In the genomic region with DNA sequence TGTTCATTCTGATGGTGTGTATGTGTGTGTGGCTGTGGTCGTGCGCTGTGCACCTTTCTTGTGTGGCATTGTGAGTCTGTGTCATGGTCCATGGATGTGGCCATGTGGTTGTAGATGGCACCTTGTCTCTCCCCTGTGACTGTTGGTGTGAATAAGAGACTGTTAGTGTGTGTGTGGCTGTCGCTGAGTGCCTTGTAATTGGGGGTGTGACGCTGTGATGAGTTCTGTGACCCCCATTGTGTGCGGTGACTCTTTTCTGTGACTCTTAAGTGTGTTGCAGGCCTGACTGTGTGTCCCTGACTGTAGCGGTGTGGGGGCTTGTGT, we compare ENCODE assay signal across 9 cellular contexts. TPM values are rescaled to one million over a fixed set of nuclear protein-coding genes. Genes with fewer than 3 reads are reported as not detected.
DNase-seq lines count a peak whose midpoint lies in the region; ATAC-seq, FAIRE-seq and TF ChIP-seq lines count a peak whose summit lies in the region.
"Had no signal": no experiment of that assay in that cellular context is flagged by ENCODE, and none has a peak within 500 bp of the region (broad histone marks: within the 10 kb centered on the region; RNA-seq: fewer than 3 reads in every experiment).

No MANE protein-coding gene starts in this region.

- no peak for TF ChIP-seq EP300 in HepG2 (IDR thresholded peaks at IDR 0.05; ENCODE audit: low read depth in 2 of 2, low read length in 2 of 2)
- no peak for TF ChIP-seq EP300 in HepG2 (CRISPR knock-in tag; IDR thresholded peaks at IDR 0.05; ENCODE audit: borderline replicate concordance)

- H3K9me3 ChIP-seq in HepG2 (ENCODE audit: low read length) (no peaks in the 10 kb centered on the region), small intestine (ENCODE audit: control insufficient read depth, low read depth) (no peaks in the 10 kb centered on the region)

- H3K36me3 ChIP-seq in HepG2 (replicated peaks in 1 of 2; ENCODE audit: control insufficient read depth in 1 of 2, insufficient read depth in 2 of 2, low read length in 2 of 2) (no peaks in the 10 kb centered on the region), small intestine (ENCODE audit: control insufficient read depth in 2 of 2, insufficient read depth in 2 of 2, low read length in 2 of 2) (no peaks in the 10 kb centered on the region)

- no peak for TF ChIP-seq RAD21 in HepG2 (CRISPR knock-in tag; IDR thresholded peaks at IDR 0.05)

- no peaks in the 10 kb centered on the region for H4K20me1 ChIP-seq in HepG2 (ENCODE audit: insufficient read depth, low read length)

- H3K9ac ChIP-seq in HepG2 (ENCODE audit: insufficient read depth, low read depth, low read length) = peak overlapping the region; percentile 60; the same call in 1 of the 2 replicates

- H3K4me1 Mint-ChIP-seq in activated CD4-positive, alpha-beta T cell treated with anti-CD3 and anti-CD28 coated beads for 36 hours = peaks cover 7% of the 10 kb centered on the region

- H3K36me3 Mint-ChIP-seq in activated CD4-positive, alpha-beta T cell treated with anti-CD3 and anti-CD28 coated beads for 36 hours (ENCODE audit: low read depth) = no peaks in the 10 kb centered on the region

- POLR2A ChIA-PET in activated CD4-positive, alpha-beta T cell treated with anti-CD3 and anti-CD28 coated beads for 36 hours (lab: Charles Lee) = no interaction called here
- POLR2A ChIA-PET in HepG2 (lab: Yijun Ruan, JAX) = no interaction called here

- intact Hi-C loops in activated CD4-positive, alpha-beta T cell treated with anti-CD3 and anti-CD28 coated beads for 36 hours (cut with DNase I, micrococcal nuclease) = no loop called here
- intact Hi-C loops in HepG2 (cut with micrococcal nuclease; ENCODE audit: unreplicated experiment) = no loop called here

- no peak for DNase-seq in activated CD4-positive, alpha-beta T cell treated with anti-CD3 and anti-CD28 coated beads for 36 hours
- DNase-seq in activated CD4-positive, alpha-beta T cell treated with anti-CD3 and anti-CD28 coated beads, Interleukin-2, amount 50 U/mL, for 1 hour = no peak
- no peak for DNase-seq in HepG2 (ENCODE audit: low spot score)
- DNase-seq in substantia nigra (lab: John Stamatoyannopoulos, UW) = no peak
- no peak for DNase-seq in MV-4-11 (lab: John Stamatoyannopoulos, UW)
- DNase-seq in small intestine = no peak
- DNase-seq: AML-193 had no signal

- peaks cover 10% of the 10 kb centered on the region for H3K4me1 ChIP-seq in HepG2 (ENCODE audit: insufficient read depth, low read length)
- H3K4me1 ChIP-seq in small intestine (ENCODE audit: control insufficient read depth in 2 of 2, insufficient read depth in 1 of 2, low read depth in 1 of 2, low read length in 1 of 2) = no peaks in the 10 kb centered on the region

- WGBS in HepG2 (ENCODE audit: low lambda C conversion rate) = 87% methylated on average over 4 of the region's 6 CpGs
- WGBS in small intestine, 3 donors = 86 to 92% (median 87%) methylated on average over 6 of the region's 6 CpGs

- peak overlapping the region; percentile 56 for H3K27ac ChIP-seq in angular gyrus (ENCODE audit: low read depth, low read length)
- no peak overlapping the region for H3K27ac ChIP-seq in HepG2 (ENCODE audit: extremely low read length, insufficient read depth, low read length)
- H3K27ac ChIP-seq in substantia nigra (ENCODE audit: low read depth, low read length, poor library complexity, severe bottlenecking) = peak overlapping the region; percentile 44
- no peak overlapping the region for H3K27ac ChIP-seq in small intestine (ENCODE audit: low read depth in 1 of 2, low read length in 1 of 2)

- H3K4me3 Mint-ChIP-seq in activated CD4-positive, alpha-beta T cell treated with anti-CD3 and anti-CD28 coated beads for 36 hours = peak overlapping the region; percentile 43

- H3K4me3 ChIP-seq in HepG2 (replicated peaks in 1 of 3; ENCODE audit: insufficient read depth in 1 of 3, low read depth in 2 of 3, low read length in 3 of 3) (peak overlapping the region; percentile 54 to 69 (median 66); a peak in 4 of 6 replicates), small intestine (ENCODE audit: low read depth in 1 of 2, low read length in 2 of 2) (peak overlapping the region in 1 of 2 donors; percentile 34)

- peak overlapping the region; percentile 78 for H3K4me2 ChIP-seq in HepG2 (ENCODE audit: low read depth, low read length)

- no TSS peak for BruUV-seq in HepG2 (replicated peaks; lab: Mats Ljungman, UMichigan)

- in situ Hi-C loops in HepG2 (cut with HindIII; ENCODE audit: extremely low pct_ligation_motif_present, low pct_unique_long_range_greater_than_20kb) = no loop called here

- H3K9me3 Mint-ChIP-seq in activated CD4-positive, alpha-beta T cell treated with anti-CD3 and anti-CD28 coated beads for 36 hours (ENCODE audit: low read depth) = no peaks in the 10 kb centered on the region

- CTCF ChIA-PET in activated CD4-positive, alpha-beta T cell treated with anti-CD3 and anti-CD28 coated beads for 36 hours (lab: Charles Lee) = no interaction called here
- CTCF ChIA-PET in HepG2 (lab: Yijun Ruan, JAX; ENCODE audit: low intra/inter-chr PET ratio, low total read pairs) = no interaction called here

- peak; percentile 10 for ATAC-seq in activated CD4-positive, alpha-beta T cell treated with anti-CD3 and anti-CD28 coated beads for 36 hours
- ATAC-seq in HepG2 (no peak), HG03196 (IDR thresholded peaks at IDR 0.05; ENCODE audit: unreplicated experiment) (no peak)

- no peak for TF ChIP-seq CTCF in HepG2 (CRISPR knock-in tag; IDR thresholded peaks at IDR 0.05)

- no peak for TF ChIP-seq POLR2A in HepG2 (IDR thresholded peaks at IDR 0.05; ENCODE audit: insufficient read depth in 1 of 2, low read depth in 2 of 2, low read length in 2 of 2)

- no peak overlapping the region for H2AFZ ChIP-seq in HepG2 (ENCODE audit: low read length)

- H3K27me3 ChIP-seq in HepG2 (ENCODE audit: control insufficient read depth in 1 of 2, insufficient read depth in 2 of 2, low read length in 2 of 2) = no peaks in the 10 kb centered on the region
- no peaks in the 10 kb centered on the region for H3K27me3 ChIP-seq in small intestine (ENCODE audit: control insufficient read depth in 2 of 2, insufficient read depth in 2 of 2, low read length in 2 of 2)

- FAIRE-seq in HepG2 (lab: Jason Lieb, UNC) (no peak), small intestine (lab: Jason Lieb, UNC) (no peak)

- H3K79me2 ChIP-seq in HepG2 (ENCODE audit: insufficient read depth, low read length) = no peaks in the 10 kb centered on the region

- H3K27ac Mint-ChIP-seq in activated CD4-positive, alpha-beta T cell treated with anti-CD3 and anti-CD28 coated beads for 36 hours = peak overlapping the region; percentile 23

- H3K27me3 Mint-ChIP-seq in activated CD4-positive, alpha-beta T cell treated with anti-CD3 and anti-CD28 coated beads for 36 hours = peaks cover 13% of the 10 kb centered on the region

RNA-seq across cellular contexts. Expression of a gene that starts 0.8 kb away (rescaled TPM):
- total RNA-seq in activated CD4-positive, alpha-beta T cell treated with anti-CD3 and anti-CD28 coated beads for 36 hours = 1 to 10 TPM; 2.1 to 2.2 TPM
- 0.77 and 1.5 TPM in 2 replicates for total RNA-seq in HepG2 (2016; rRNA removed; fragmentation: Illumina TruSeq; extraction: Trizol)
- total RNA-seq in HepG2 (2016; cell fraction: cytosol; rRNA removed; fragmentation: Illumina TruSeq; extraction: Trizol; ENCODE audit: low read depth) = 1.2 and 1.3 TPM in 2 replicates
- total RNA-seq in HepG2 (2016; cell fraction: insoluble cytoplasmic fraction; rRNA removed; fragmentation: Illumina TruSeq; extraction: Trizol) = 0.70 and 1.3 TPM in 2 replicates
- total RNA-seq in HepG2 (2016; cell fraction: membrane; rRNA removed; fragmentation: Illumina TruSeq; extraction: Trizol) = 1.9 and 3.1 TPM in 2 replicates
- 1.1 and 1.8 TPM in 2 replicates for total RNA-seq in HepG2 (2016; cell fraction: nucleus; rRNA removed; fragmentation: Illumina TruSeq; extraction: Trizol)
- 2.1 and 4.2 TPM in 2 replicates for polyA plus RNA-seq in HepG2 (2011; rRNA removed)
- 1.9 and 2.5 TPM in 2 replicates for polyA plus RNA-seq in HepG2 (2011; cell fraction: cytosol; rRNA removed)
- 17.0 and 17.4 TPM in 2 replicates for polyA plus RNA-seq in HepG2 (2011; cell fraction: nucleus; rRNA removed)
- 3.2 and 4.3 TPM in 2 replicates for polyA plus RNA-seq in HepG2 (2012)
- 2.2 and 3.3 TPM in 2 replicates for polyA plus RNA-seq in HepG2 (2016; cell fraction: cytosol; fragmentation: Illumina TruSeq; extraction: Trizol; ENCODE audit: low read depth)
- polyA plus RNA-seq in HepG2 (2016; cell fraction: insoluble cytoplasmic fraction; fragmentation: Illumina TruSeq; extraction: Trizol; ENCODE audit: low read depth) = 1.3 and 2.2 TPM in 2 replicates
- 4.4 and 5.3 TPM in 2 replicates for polyA plus RNA-seq in HepG2 (2016; cell fraction: membrane; fragmentation: Illumina TruSeq; extraction: Trizol; ENCODE audit: low read depth)
- 3.3 and 4.8 TPM in 2 replicates for polyA plus RNA-seq in HepG2 (2016; cell fraction: nucleus; fragmentation: Illumina TruSeq; extraction: Trizol; ENCODE audit: insufficient read depth, low read depth)
- 7.2 and 7.3 TPM in 2 replicates for polyA minus RNA-seq in HepG2 (2011; rRNA and poly(A)+ RNA removed; ENCODE audit: low replicate concordance)
- polyA minus RNA-seq in HepG2 (2011; cell fraction: cytosol; rRNA and poly(A)+ RNA removed) = 1.3 and 2.5 TPM in 2 replicates
- polyA minus RNA-seq in HepG2 (2011; cell fraction: nucleus; rRNA and poly(A)+ RNA removed) = 2.8 and 4.7 TPM in 2 replicates
- 1 to 10 TPM; 3.1 to 9.7 (median 3.5) TPM for polyA plus RNA-seq in small intestine

RNA-seq across cellular contexts. Expression of a gene that starts 9.7 kb away (rescaled TPM):
- total RNA-seq in activated CD4-positive, alpha-beta T cell treated with anti-CD3 and anti-CD28 coated beads for 36 hours = 10 to 100 TPM; 15.3 to 18.0 TPM
- 1.2 and 1.7 TPM in 2 replicates for total RNA-seq in HepG2 (2016; rRNA removed; fragmentation: Illumina TruSeq; extraction: Trizol)
- total RNA-seq in HepG2 (2016; cell fraction: cytosol; rRNA removed; fragmentation: Illumina TruSeq; extraction: Trizol; ENCODE audit: low read depth) = 0.81 and 0.88 TPM in 2 replicates
- 0.82 and 1.3 TPM in 2 replicates for total RNA-seq in HepG2 (2016; cell fraction: insoluble cytoplasmic fraction; rRNA removed; fragmentation: Illumina TruSeq; extraction: Trizol)
- total RNA-seq in HepG2 (2016; cell fraction: membrane; rRNA removed; fragmentation: Illumina TruSeq; extraction: Trizol) = 1.4 and 1.9 TPM in 2 replicates
- total RNA-seq in HepG2 (2016; cell fraction: nucleus; rRNA removed; fragmentation: Illumina TruSeq; extraction: Trizol) = 2.7 and 4.7 TPM in 2 replicates
- polyA plus RNA-seq in HepG2 (2011; rRNA removed) (6.3 and 9.1 TPM in 2 replicates), small intestine (10 to 100 TPM; 24.1 to 70.4 (median 58.1) TPM)
- 2.8 and 3.3 TPM in 2 replicates for polyA plus RNA-seq in HepG2 (2011; cell fraction: cytosol; rRNA removed)
- polyA plus RNA-seq in HepG2 (2011; cell fraction: nucleus; rRNA removed) = 44.4 and 50.4 TPM in 2 replicates
- 4.5 and 6.5 TPM in 2 replicates for polyA plus RNA-seq in HepG2 (2012)
- polyA plus RNA-seq in HepG2 (2016; cell fraction: cytosol; fragmentation: Illumina TruSeq; extraction: Trizol; ENCODE audit: low read depth) = 1.7 and 2.1 TPM in 2 replicates
- polyA plus RNA-seq in HepG2 (2016; cell fraction: insoluble cytoplasmic fraction; fragmentation: Illumina TruSeq; extraction: Trizol; ENCODE audit: low read depth) = 2.2 TPM in 2 replicates
- polyA plus RNA-seq in HepG2 (2016; cell fraction: membrane; fragmentation: Illumina TruSeq; extraction: Trizol; ENCODE audit: low read depth) = 1.5 and 2.1 TPM in 2 replicates
- polyA plus RNA-seq in HepG2 (2016; cell fraction: nucleus; fragmentation: Illumina TruSeq; extraction: Trizol; ENCODE audit: insufficient read depth, low read depth) = 8.6 and 11.0 TPM in 2 replicates
- polyA minus RNA-seq in HepG2 (2011; rRNA and poly(A)+ RNA removed; ENCODE audit: low replicate concordance) = 2.6 and 3.3 TPM in 2 replicates
- 0.97 TPM in 1 of 2 replicates, not detected in the other for polyA minus RNA-seq in HepG2 (2011; cell fraction: cytosol; rRNA and poly(A)+ RNA removed)
- 7.0 and 7.8 TPM in 2 replicates for polyA minus RNA-seq in HepG2 (2011; cell fraction: nucleus; rRNA and poly(A)+ RNA removed)

RNA-seq across cellular contexts. Expression of a gene that starts 10.0 kb away (rescaled TPM):
- 10 to 100 TPM; 28.0 to 32.6 TPM for total RNA-seq in activated CD4-positive, alpha-beta T cell treated with anti-CD3 and anti-CD28 coated beads for 36 hours
- total RNA-seq in HepG2 (2016; rRNA removed; fragmentation: Illumina TruSeq; extraction: Trizol) = 22.8 and 45.5 TPM in 2 replicates
- total RNA-seq in HepG2 (2016; cell fraction: cytosol; rRNA removed; fragmentation: Illumina TruSeq; extraction: Trizol; ENCODE audit: low read depth) = 23.9 and 36.8 TPM in 2 replicates
- total RNA-seq in HepG2 (2016; cell fraction: insoluble cytoplasmic fraction; rRNA removed; fragmentation: Illumina TruSeq; extraction: Trizol) = 26.6 and 43.5 TPM in 2 replicates
- 20.5 and 27.0 TPM in 2 replicates for total RNA-seq in HepG2 (2016; cell fraction: membrane; rRNA removed; fragmentation: Illumina TruSeq; extraction: Trizol)
- 40.9 and 45.4 TPM in 2 replicates for total RNA-seq in HepG2 (2016; cell fraction: nucleus; rRNA removed; fragmentation: Illumina TruSeq; extraction: Trizol)
- polyA plus RNA-seq in HepG2 (2011; rRNA removed) (98.7 and 119 TPM in 2 replicates), small intestine (100 to 1,000 TPM in 1 of 3 donors, 10 to 100 TPM in 2; 39.8 to 127 (median 74.8) TPM)
- 206 and 218 TPM in 2 replicates for polyA plus RNA-seq in HepG2 (2011; cell fraction: cytosol; rRNA removed)
- 131 and 158 TPM in 2 replicates for polyA plus RNA-seq in HepG2 (2011; cell fraction: nucleus; rRNA removed)
- 57.4 and 59.1 TPM in 2 replicates for polyA plus RNA-seq in HepG2 (2012)
- 31.8 and 38.8 TPM in 2 replicates for polyA plus RNA-seq in HepG2 (2016; cell fraction: cytosol; fragmentation: Illumina TruSeq; extraction: Trizol; ENCODE audit: low read depth)
- polyA plus RNA-seq in HepG2 (2016; cell fraction: insoluble cytoplasmic fraction; fragmentation: Illumina TruSeq; extraction: Trizol; ENCODE audit: low read depth) = 33.6 and 35.9 TPM in 2 replicates
- 24.0 and 30.5 TPM in 2 replicates for polyA plus RNA-seq in HepG2 (2016; cell fraction: membrane; fragmentation: Illumina TruSeq; extraction: Trizol; ENCODE audit: low read depth)
- 71.8 and 88.8 TPM in 2 replicates for polyA plus RNA-seq in HepG2 (2016; cell fraction: nucleus; fragmentation: Illumina TruSeq; extraction: Trizol; ENCODE audit: insufficient read depth, low read depth)
- 48.8 and 93.8 TPM in 2 replicates for polyA minus RNA-seq in HepG2 (2011; rRNA and poly(A)+ RNA removed; ENCODE audit: low replicate concordance)
- 25.0 and 36.6 TPM in 2 replicates for polyA minus RNA-seq in HepG2 (2011; cell fraction: cytosol; rRNA and poly(A)+ RNA removed)
- 8.2 and 12.7 TPM in 2 replicates for polyA minus RNA-seq in HepG2 (2011; cell fraction: nucleus; rRNA and poly(A)+ RNA removed)

RNA-seq across cellular contexts. Expression of a gene that starts 16.6 kb away (rescaled TPM):
- 1 to 10 TPM; 7.5 to 8.9 TPM for total RNA-seq in activated CD4-positive, alpha-beta T cell treated with anti-CD3 and anti-CD28 coated beads for 36 hours
- 2.0 and 3.3 TPM in 2 replicates for total RNA-seq in HepG2 (2016; rRNA removed; fragmentation: Illumina TruSeq; extraction: Trizol)
- 0.26 and 0.40 TPM in 2 replicates for total RNA-seq in HepG2 (2016; cell fraction: cytosol; rRNA removed; fragmentation: Illumina TruSeq; extraction: Trizol; ENCODE audit: low read depth)
- total RNA-seq in HepG2 (2016; cell fraction: insoluble cytoplasmic fraction; rRNA removed; fragmentation: Illumina TruSeq; extraction: Trizol) = 1.9 and 2.7 TPM in 2 replicates
- 1.9 and 2.1 TPM in 2 replicates for total RNA-seq in HepG2 (2016; cell fraction: membrane; rRNA removed; fragmentation: Illumina TruSeq; extraction: Trizol)
- total RNA-seq in HepG2 (2016; cell fraction: nucleus; rRNA removed; fragmentation: Illumina TruSeq; extraction: Trizol) = 1.5 and 1.8 TPM in 2 replicates
- polyA plus RNA-seq in HepG2 (2011; rRNA removed) (16.1 and 19.9 TPM in 2 replicates), small intestine (10 to 100 TPM in 1 of 3 donors, 1 to 10 TPM in 2; 3.6 to 14.2 (median 4.3) TPM)
- 12.0 and 13.8 TPM in 2 replicates for polyA plus RNA-seq in HepG2 (2011; cell fraction: cytosol; rRNA removed)
- 7.5 and 9.8 TPM in 2 replicates for polyA plus RNA-seq in HepG2 (2011; cell fraction: nucleus; rRNA removed)
- 2.1 TPM in 2 replicates for polyA plus RNA-seq in HepG2 (2012)
- 0.28 and 0.29 TPM in 2 replicates for polyA plus RNA-seq in HepG2 (2016; cell fraction: cytosol; fragmentation: Illumina TruSeq; extraction: Trizol; ENCODE audit: low read depth)
- 3.1 and 3.9 TPM in 2 replicates for polyA plus RNA-seq in HepG2 (2016; cell fraction: insoluble cytoplasmic fraction; fragmentation: Illumina TruSeq; extraction: Trizol; ENCODE audit: low read depth)
- polyA plus RNA-seq in HepG2 (2016; cell fraction: membrane; fragmentation: Illumina TruSeq; extraction: Trizol; ENCODE audit: low read depth) = 0.98 and 1.6 TPM in 2 replicates
- polyA plus RNA-seq in HepG2 (2016; cell fraction: nucleus; fragmentation: Illumina TruSeq; extraction: Trizol; ENCODE audit: insufficient read depth, low read depth) = 2.7 and 3.4 TPM in 2 replicates
- polyA minus RNA-seq in HepG2 (2011; rRNA and poly(A)+ RNA removed; ENCODE audit: low replicate concordance) = 91.8 and 118 TPM in 2 replicates
- polyA minus RNA-seq in HepG2 (2011; cell fraction: cytosol; rRNA and poly(A)+ RNA removed) = 11.3 and 12.6 TPM in 2 replicates
- 5.3 and 6.6 TPM in 2 replicates for polyA minus RNA-seq in HepG2 (2011; cell fraction: nucleus; rRNA and poly(A)+ RNA removed)

RNA-seq across cellular contexts. Expression of a gene that starts 18.4 kb away (rescaled TPM):
- total RNA-seq in activated CD4-positive, alpha-beta T cell treated with anti-CD3 and anti-CD28 coated beads for 36 hours = 1 to 10 TPM; 1.5 to 1.7 TPM
- 3.1 and 3.3 TPM in 2 replicates for total RNA-seq in HepG2 (2016; rRNA removed; fragmentation: Illumina TruSeq; extraction: Trizol)
- total RNA-seq in HepG2 (2016; cell fraction: cytosol; rRNA removed; fragmentation: Illumina TruSeq; extraction: Trizol; ENCODE audit: low read depth) = 0.81 and 1.5 TPM in 2 replicates
- total RNA-seq in HepG2 (2016; cell fraction: insoluble cytoplasmic fraction; rRNA removed; fragmentation: Illumina TruSeq; extraction: Trizol) = 3.1 and 3.4 TPM in 2 replicates
- 1.9 and 2.2 TPM in 2 replicates for total RNA-seq in HepG2 (2016; cell fraction: membrane; rRNA removed; fragmentation: Illumina TruSeq; extraction: Trizol)
- 1.3 and 2.3 TPM in 2 replicates for total RNA-seq in HepG2 (2016; cell fraction: nucleus; rRNA removed; fragmentation: Illumina TruSeq; extraction: Trizol)
- polyA plus RNA-seq in HepG2 (2011; rRNA removed) (2.7 and 3.9 TPM in 2 replicates), small intestine (1 to 10 TPM; 3.0 to 4.0 (median 3.1) TPM)
- 2.3 and 3.3 TPM in 2 replicates for polyA plus RNA-seq in HepG2 (2011; cell fraction: cytosol; rRNA removed)
- polyA plus RNA-seq in HepG2 (2011; cell fraction: nucleus; rRNA removed) = 4.9 and 5.4 TPM in 2 replicates
- 1.5 and 1.6 TPM in 2 replicates for polyA plus RNA-seq in HepG2 (2012)
- 0.61 and 0.65 TPM in 2 replicates for polyA plus RNA-seq in HepG2 (2016; cell fraction: cytosol; fragmentation: Illumina TruSeq; extraction: Trizol; ENCODE audit: low read depth)
- polyA plus RNA-seq in HepG2 (2016; cell fraction: insoluble cytoplasmic fraction; fragmentation: Illumina TruSeq; extraction: Trizol; ENCODE audit: low read depth) = 3.9 and 4.4 TPM in 2 replicates
- 1.2 and 1.6 TPM in 2 replicates for polyA plus RNA-seq in HepG2 (2016; cell fraction: membrane; fragmentation: Illumina TruSeq; extraction: Trizol; ENCODE audit: low read depth)
- 2.9 and 3.2 TPM in 2 replicates for polyA plus RNA-seq in HepG2 (2016; cell fraction: nucleus; fragmentation: Illumina TruSeq; extraction: Trizol; ENCODE audit: insufficient read depth, low read depth)
- polyA minus RNA-seq in HepG2 (2011; rRNA and poly(A)+ RNA removed; ENCODE audit: low replicate concordance) = 1.3 and 2.7 TPM in 2 replicates
- 0.79 and 0.97 TPM in 2 replicates for polyA minus RNA-seq in HepG2 (2011; cell fraction: cytosol; rRNA and poly(A)+ RNA removed)
- polyA minus RNA-seq in HepG2 (2011; cell fraction: nucleus; rRNA and poly(A)+ RNA removed) = 1.8 and 2.7 TPM in 2 replicates

Comparison
In these comparisons a context has a peak if more than half of its experiments do, and no peak if none do; other contexts are left out.
1. H3K27ac ChIP-seq: peak in angular gyrus (single experiment) and substantia nigra (single experiment); none in HepG2 (single experiment) and small intestine (0 of 2).